In genomic region chr18:51009071-51009470, GRCh38 we compare ENCODE assay signal across 13 cellular contexts. TPM values are rescaled to one million over a fixed set of nuclear protein-coding genes. Genes with fewer than 3 reads are reported as not detected.
A peak's percentile ranks its signal among the peaks of the same experiment; 100 is the strongest.
DNase-seq lines count a peak whose midpoint lies in the region; ATAC-seq and TF ChIP-seq lines count a peak whose summit lies in the region.
"Had no signal": no experiment of that assay in that cellular context is flagged by ENCODE, and none has a peak within 500 bp of the region (broad histone marks: within the 10 kb centered on the region; RNA-seq: fewer than 3 reads in every experiment).

No MANE protein-coding gene starts in this region.

- peak; percentile 70 for ATAC-seq in Right ventricle myocardium superior (ENCODE audit: poor library complexity)
- ATAC-seq in GM19455 (IDR thresholded peaks at IDR 0.05; ENCODE audit: unreplicated experiment), result no peak
- no peak for ATAC-seq in GM21360 (IDR thresholded peaks at IDR 0.05; ENCODE audit: unreplicated experiment)
- no peak for ATAC-seq in GM18861 (IDR thresholded peaks at IDR 0.05; ENCODE audit: unreplicated experiment)
- ATAC-seq: natural killer cell treated with Interleukin-12 subunit alpha and Interleukin-12 subunit beta and Interleukin-15 and Interleukin-18, amount 100 ng/mL, for 72 hours; T-helper 17 cell had no signal

- intact Hi-C loops in Right ventricle myocardium superior (cut with DNase I) (no loop called here), cardiac septum (cut with DNase I) (no loop called here)

- no peaks in the 10 kb centered on the region for H3K27me3 Mint-ChIP-seq in activated naive CD4-positive, alpha-beta T cell treated with anti-CD3 and anti-CD28 coated beads, Interleukin-2, amount 10 ng/mL, durations not matched to agents 7 days and 5 days
- H3K27me3 Mint-ChIP-seq: activated naive CD8-positive, alpha-beta T cell treated with anti-CD3 and anti-CD28 coated beads for 36 hours; B cell; natural killer cell treated with Interleukin-12 subunit alpha and Interleukin-12 subunit beta and Interleukin-15 and Interleukin-18, amount 100 ng/mL, for 72 hours; T-helper 17 cell had no signal

- CTCF ChIA-PET in activated naive CD4-positive, alpha-beta T cell treated with anti-CD3 and anti-CD28 coated beads, Interleukin-2, amount 10 ng/mL, durations not matched to agents 7 days and 5 days (lab: Charles Lee), result no interaction called here

- no peaks in the 10 kb centered on the region for H3K36me3 Mint-ChIP-seq in activated naive CD4-positive, alpha-beta T cell treated with anti-CD3 and anti-CD28 coated beads, Interleukin-2, amount 10 ng/mL, durations not matched to agents 7 days and 5 days
- H3K36me3 Mint-ChIP-seq: activated naive CD8-positive, alpha-beta T cell treated with anti-CD3 and anti-CD28 coated beads for 36 hours; natural killer cell treated with Interleukin-12 subunit alpha and Interleukin-12 subunit beta and Interleukin-15 and Interleukin-18, amount 100 ng/mL, for 72 hours had no signal

- H3K4me1 Mint-ChIP-seq in activated naive CD4-positive, alpha-beta T cell treated with anti-CD3 and anti-CD28 coated beads, Interleukin-2, amount 10 ng/mL, durations not matched to agents 7 days and 5 days, result no peaks in the 10 kb centered on the region
- H3K4me1 Mint-ChIP-seq: activated naive CD8-positive, alpha-beta T cell treated with anti-CD3 and anti-CD28 coated beads for 36 hours; B cell had no signal

- H3K9me3 Mint-ChIP-seq in activated naive CD4-positive, alpha-beta T cell treated with anti-CD3 and anti-CD28 coated beads, Interleukin-2, amount 10 ng/mL, durations not matched to agents 7 days and 5 days, result no peaks in the 10 kb centered on the region
- H3K9me3 Mint-ChIP-seq: activated naive CD8-positive, alpha-beta T cell treated with anti-CD3 and anti-CD28 coated beads for 36 hours; natural killer cell treated with Interleukin-12 subunit alpha and Interleukin-12 subunit beta and Interleukin-15 and Interleukin-18, amount 100 ng/mL, for 72 hours had no signal

- H3K4me3 Mint-ChIP-seq in activated naive CD4-positive, alpha-beta T cell treated with anti-CD3 and anti-CD28 coated beads, Interleukin-2, amount 10 ng/mL, durations not matched to agents 7 days and 5 days, result no peak overlapping the region
- H3K4me3 Mint-ChIP-seq: activated naive CD8-positive, alpha-beta T cell treated with anti-CD3 and anti-CD28 coated beads for 36 hours; B cell; natural killer cell treated with Interleukin-12 subunit alpha and Interleukin-12 subunit beta and Interleukin-15 and Interleukin-18, amount 100 ng/mL, for 72 hours; T-helper 17 cell had no signal

- no peak overlapping the region for H3K4me3 ChIP-seq in epithelial cell of esophagus (ENCODE audit: low read length)
- H3K4me3 ChIP-seq: spleen had no signal

- TF ChIP-seq CTCF in epithelial cell of esophagus (IDR thresholded peaks at IDR 0.05; ENCODE audit: insufficient read depth, low read depth, low read length, missing control alignments), result no peak

- H3K27ac Mint-ChIP-seq in activated naive CD4-positive, alpha-beta T cell treated with anti-CD3 and anti-CD28 coated beads, Interleukin-2, amount 10 ng/mL, durations not matched to agents 7 days and 5 days, result no peak overlapping the region
- H3K27ac Mint-ChIP-seq: activated naive CD8-positive, alpha-beta T cell treated with anti-CD3 and anti-CD28 coated beads for 36 hours; B cell; natural killer cell treated with Interleukin-12 subunit alpha and Interleukin-12 subunit beta and Interleukin-15 and Interleukin-18, amount 100 ng/mL, for 72 hours; T-helper 17 cell had no signal

- DNase-seq in Right ventricle myocardium superior (no peak), cardiac septum (ENCODE audit: low spot score) (no peak), NCI-H226 (peak; percentile 16), epithelial cell of esophagus (ENCODE audit: low read depth) (peak; percentile 65)
- DNase-seq in activated naive CD4-positive, alpha-beta T cell treated with anti-CD3 and anti-CD28 coated beads, Interleukin-2, amount 10 ng/mL, durations not matched to agents 7 days and 5 days, result no peak
- DNase-seq: activated naive CD8-positive, alpha-beta T cell treated with anti-CD3 and anti-CD28 coated beads for 36 hours; spleen; T-helper 17 cell had no signal

RNA-seq across cellular contexts. Expression of gene SMAD4, which starts 20.9 kb away (rescaled TPM):
- total RNA-seq in Right ventricle myocardium superior (90.9 TPM), cardiac septum (88.7 TPM)

RNA-seq across cellular contexts. Expression of gene ELAC1, which starts 41.2 kb away (rescaled TPM):
- total RNA-seq in Right ventricle myocardium superior, result 3.3 TPM
- 4.5 TPM for total RNA-seq in cardiac septum

Comparison
In these comparisons a context has a peak if more than half of its experiments do, and no peak if none do; other contexts are left out.
1. DNase-seq: peak in NCI-H226 (single experiment) and epithelial cell of esophagus (single experiment); none in Right ventricle myocardium superior (single experiment), cardiac septum (single experiment) and activated naive CD4-positive, alpha-beta T cell treated with anti-CD3 and anti-CD28 coated beads, Interleukin-2, amount 10 ng/mL, durations not matched to agents 7 days and 5 days (single experiment).